ENCODE assay signal across 19 cellular contexts in genomic region chr7:5508698-5509097, GRCh38. TPM values are rescaled to one million over a fixed set of nuclear protein-coding genes. Genes with fewer than 3 reads are reported as not detected.
DNase-seq lines count a peak whose midpoint lies in the region; ATAC-seq and TF ChIP-seq lines count a peak whose summit lies in the region.
"Had no signal": no experiment of that assay in that cellular context is flagged by ENCODE, and none has a peak within 500 bp of the region (broad histone marks: within the 10 kb centered on the region; RNA-seq: fewer than 3 reads in every experiment).

No MANE protein-coding gene starts in this region.

- H3K23ac ChIP-seq in trophoblast cell (ENCODE audit: low read length): no peak overlapping the region

- peak overlapping the region; percentile 39; the same call in 1 of the 2 replicates for H3K27ac ChIP-seq in GM23338 (ENCODE audit: low read depth)
- peak overlapping the region; percentile 94 for H3K27ac ChIP-seq in RWPE2 (ENCODE audit: poor library complexity, severe bottlenecking)
- no peak overlapping the region for H3K27ac ChIP-seq in trophoblast cell (ENCODE audit: low read depth, low read length)
- no peak overlapping the region for H3K27ac ChIP-seq in aorta (ENCODE audit: low read depth in 1 of 2, low read length in 2 of 2)
- no peak overlapping the region for H3K27ac ChIP-seq in Peyer's patch
- H3K27ac ChIP-seq: GM23248 had no signal

- no peak overlapping the region for H3K4me3 ChIP-seq in GM23338
- H3K4me3 ChIP-seq in RWPE2 (ENCODE audit: severe bottlenecking): no peak overlapping the region
- H3K4me3 ChIP-seq in fibroblast of villous mesenchyme (ENCODE audit: low read depth, low read length): no peak overlapping the region
- H3K4me3 ChIP-seq in trophoblast cell (ENCODE audit: low read depth, low read length): no peak overlapping the region
- H3K4me3 ChIP-seq in aorta (ENCODE audit: low read length in 2 of 2): no peak overlapping the region
- H3K4me3 ChIP-seq in Peyer's patch: no peak overlapping the region
- H3K4me3 ChIP-seq: GM23248 had no signal

- H3K4me2 ChIP-seq in GM23338 (no peak overlapping the region), trophoblast cell (ENCODE audit: low read length) (no peak overlapping the region)

- no peaks in the 10 kb centered on the region for H3K9me2 ChIP-seq in GM23338 (ENCODE audit: insufficient read depth)

- no peak overlapping the region for H3K14ac ChIP-seq in trophoblast cell (ENCODE audit: low read length)

- H2AFZ ChIP-seq in GM23338 (no peak overlapping the region), trophoblast cell (ENCODE audit: insufficient read depth, low read length, poor library complexity) (no peak overlapping the region)
- H2AFZ ChIP-seq: GM23248 had no signal

- no peak overlapping the region for H2AK5ac ChIP-seq in trophoblast cell (ENCODE audit: low read length)

- H3K79me2 ChIP-seq in GM23338 (replicated peaks; ENCODE audit: insufficient read depth) (peaks cover 73% of the 10 kb centered on the region), trophoblast cell (ENCODE audit: control insufficient read depth, insufficient read depth, low read length, poor library complexity) (peaks cover 10% of the 10 kb centered on the region)

- intact Hi-C loops in aorta (cut with DNase I): no loop called here

- 0 out of 2 replicates have a peak, but pooled peaks cover 3% of the 10 kb centered on the region for H3F3A ChIP-seq in GM23338 (replicated peaks; ENCODE audit: low read depth)

- H3K9me3 ChIP-seq in RWPE2 (ENCODE audit: severe bottlenecking): no peaks in the 10 kb centered on the region
- peaks cover 5% of the 10 kb centered on the region for H3K9me3 ChIP-seq in trophoblast cell (ENCODE audit: insufficient read depth, low read depth, low read length)
- H3K9me3 ChIP-seq in aorta (ENCODE audit: control insufficient read depth, low read length): no peaks in the 10 kb centered on the region
- no peaks in the 10 kb centered on the region for H3K9me3 ChIP-seq in Peyer's patch

- H2BK5ac ChIP-seq in trophoblast cell (ENCODE audit: low read depth, low read length, poor library complexity): no peak overlapping the region

- ATAC-seq in GM23338 (no peak), RWPE2 (ENCODE audit: low read depth) (no peak), GM21528 (IDR thresholded peaks at IDR 0.05; ENCODE audit: low FRiP score, unreplicated experiment) (no peak), GM21576 (IDR thresholded peaks at IDR 0.05; ENCODE audit: unreplicated experiment) (no peak), aorta (ENCODE audit: low FRiP score) (no peak)

- peaks cover 1% of the 10 kb centered on the region for H4K20me1 ChIP-seq in GM23338 (replicated peaks; ENCODE audit: insufficient read depth)

- no peak overlapping the region for H4K8ac ChIP-seq in trophoblast cell (ENCODE audit: low read depth, low read length)

- no peak for TF ChIP-seq CTCF in GM23338 (conservative IDR thresholded peaks at IDR 0.05; ENCODE audit: low read depth in 2 of 2)
- no peak for TF ChIP-seq CTCF in RWPE2 (IDR thresholded peaks at IDR 0.05; ENCODE audit: poor library complexity, severe bottlenecking)
- TF ChIP-seq CTCF in fibroblast of villous mesenchyme (IDR thresholded peaks at IDR 0.05; ENCODE audit: insufficient read depth, low read depth, low read length): no peak
- no peak for TF ChIP-seq CTCF in Peyer's patch (IDR thresholded peaks at IDR 0.05)

- no peak overlapping the region for H3K9ac ChIP-seq in trophoblast cell (ENCODE audit: low read length)
- H3K9ac ChIP-seq: GM23248 had no signal

- H4K12ac ChIP-seq in trophoblast cell (ENCODE audit: low read depth, low read length): no peak overlapping the region

- DNase-seq in GM23338 (ENCODE audit: low spot score) (no peak), RWPE2 (ENCODE audit: low spot score) (no peak), fibroblast of villous mesenchyme (ENCODE audit: low read depth) (peak; percentile 54), trophoblast cell (no peak), aorta (no peak), Peyer's patch (no peak)
- DNase-seq: DMS53, GM23248, IMR-90, Karpas-422, MM.1S, NCI-H1105, NCI-H1694, NCI-H2107, NCI-H2227 treated with DMSO at 0.1 percent for 48 hours, NCI-H524, SIG-M5 had no signal

- H2BK120ac ChIP-seq in trophoblast cell (ENCODE audit: insufficient read depth, low read length, poor library complexity): no peak overlapping the region

- no peak overlapping the region for H3K18ac ChIP-seq in trophoblast cell (ENCODE audit: low read length)

- peaks cover 8% of the 10 kb centered on the region for H3K4me1 ChIP-seq in GM23338 (ENCODE audit: insufficient read depth)
- H3K4me1 ChIP-seq in RWPE2 (ENCODE audit: insufficient read depth, poor library complexity, severe bottlenecking): peaks cover 19% of the 10 kb centered on the region
- peaks cover 7 to 13% of the 10 kb centered on the region in 2 experiments for H3K4me1 ChIP-seq in trophoblast cell (ENCODE audit: control insufficient read depth in 1 of 2, insufficient read depth in 2 of 2, low read length in 2 of 2)
- no peaks in the 10 kb centered on the region for H3K4me1 ChIP-seq in aorta (ENCODE audit: control insufficient read depth in 1 of 2, insufficient read depth in 2 of 2, low read length in 2 of 2)
- peaks cover 0 to 10% (median 3%) of the 10 kb centered on the region in 4 donors for H3K4me1 ChIP-seq in Peyer's patch

- H3K36me3 ChIP-seq in GM23338 (ENCODE audit: insufficient read depth): 0 out of 2 replicates have a peak, but pooled peaks cover 4% of the 10 kb centered on the region
- H3K36me3 ChIP-seq in RWPE2 (ENCODE audit: low read depth): peaks cover 38% of the 10 kb centered on the region
- H3K36me3 ChIP-seq in trophoblast cell (ENCODE audit: control insufficient read depth in 1 of 2, insufficient read depth in 2 of 2, low read length in 2 of 2): peaks cover 9 to 10% of the 10 kb centered on the region in 2 experiments
- H3K36me3 ChIP-seq in aorta (ENCODE audit: control insufficient read depth in 1 of 2, insufficient read depth in 2 of 2, low read length in 1 of 2): no peaks in the 10 kb centered on the region
- peaks cover 0 to 5% (median 0%) of the 10 kb centered on the region in 3 donors for H3K36me3 ChIP-seq in Peyer's patch

- no peaks in the 10 kb centered on the region for H3K27me3 ChIP-seq in GM23338 (ENCODE audit: insufficient read depth)
- no peaks in the 10 kb centered on the region for H3K27me3 ChIP-seq in RWPE2 (ENCODE audit: insufficient read depth, poor library complexity, severe bottlenecking)
- no peaks in the 10 kb centered on the region for H3K27me3 ChIP-seq in trophoblast cell (ENCODE audit: insufficient read depth, low read length)
- H3K27me3 ChIP-seq in aorta (ENCODE audit: control insufficient read depth in 1 of 2, insufficient read depth in 2 of 2, low read length in 1 of 2): no peaks in the 10 kb centered on the region
- no peaks in the 10 kb centered on the region for H3K27me3 ChIP-seq in Peyer's patch

- H3K36me3 Mint-ChIP-seq in GM23338 (ENCODE audit: low read depth): peaks cover 18% of the 10 kb centered on the region

- WGBS in trophoblast cell (ENCODE audit: extremely low coverage, insufficient coverage, insufficient read length): no CpG with 5 or more reads among the region's 6 CpGs
- WGBS in aorta, 2 donors: 39 to 45% methylated on average over 6 of the region's 6 CpGs

- H2BK12ac ChIP-seq in trophoblast cell (ENCODE audit: low read length): peak overlapping the region; percentile 77

- no peak overlapping the region for H4K91ac ChIP-seq in trophoblast cell (ENCODE audit: low read depth, low read length)

- no peaks in the 10 kb centered on the region; the same call in 2 of the 3 replicates for H3K9me3 Mint-ChIP-seq in GM23338

- no peak overlapping the region for H3K4me3 Mint-ChIP-seq in GM23338

- peaks cover 12% of the 10 kb centered on the region for H3K27me3 Mint-ChIP-seq in GM23338 (ENCODE audit: insufficient read depth, low read depth, poor library complexity)

- H3K4ac ChIP-seq in trophoblast cell (ENCODE audit: low read depth, low read length): peak overlapping the region; percentile 21

- no peak overlapping the region for H3K27ac Mint-ChIP-seq in GM23338

- H3K79me1 ChIP-seq in trophoblast cell (ENCODE audit: low read length): peaks cover 9% of the 10 kb centered on the region

- TF ChIP-seq POLR2A in Peyer's patch (IDR thresholded peaks at IDR 0.05): no peak

- H3K4me1 Mint-ChIP-seq in GM23338: peaks cover 9% of the 10 kb centered on the region

TF ChIP-seq in GM23338, 12 proteins besides CTCF, POLR2A, EP300 and RAD21 (continues in another document):
- no peak for TF ChIP-seq POLR2AphosphoS5 (IDR thresholded peaks at IDR 0.05; ENCODE audit: low read depth)
- TF ChIP-seq EZH2phosphoT487 (IDR thresholded peaks at IDR 0.05; ENCODE audit: unreplicated experiment): no peak
- no peak for TF ChIP-seq CREB1 (CRISPR knock-in tag; IDR thresholded peaks at IDR 0.05; ENCODE audit: low read depth)
- TF ChIP-seq ZNF114 (CRISPR knock-in tag; IDR thresholded peaks at IDR 0.05): no peak
- no peak for TF ChIP-seq ZNF331 (CRISPR knock-in tag; IDR thresholded peaks at IDR 0.05; ENCODE audit: low read depth)
- TF ChIP-seq EZH2 (IDR thresholded peaks at IDR 0.05; ENCODE audit: low read depth, unreplicated experiment): no peak
- TF ChIP-seq NANOG (IDR thresholded peaks at IDR 0.05; ENCODE audit: borderline replicate concordance): no peak
- TF ChIP-seq, protein P1, sequence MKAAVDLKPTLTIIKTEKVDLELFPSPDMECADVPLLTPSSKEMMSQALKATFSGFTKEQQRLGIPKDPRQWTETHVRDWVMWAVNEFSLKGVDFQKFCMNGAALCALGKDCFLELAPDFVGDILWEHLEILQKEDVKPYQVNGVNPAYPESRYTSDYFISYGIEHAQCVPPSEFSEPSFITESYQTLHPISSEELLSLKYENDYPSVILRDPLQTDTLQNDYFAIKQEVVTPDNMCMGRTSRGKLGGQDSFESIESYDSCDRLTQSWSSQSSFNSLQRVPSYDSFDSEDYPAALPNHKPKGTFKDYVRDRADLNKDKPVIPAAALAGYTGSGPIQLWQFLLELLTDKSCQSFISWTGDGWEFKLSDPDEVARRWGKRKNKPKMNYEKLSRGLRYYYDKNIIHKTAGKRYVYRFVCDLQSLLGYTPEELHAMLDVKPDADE (IDR thresholded peaks at IDR 0.05): no peak
- no peak for TF ChIP-seq JUNB (IDR thresholded peaks at IDR 0.05; ENCODE audit: unreplicated experiment)

RNA-seq across cellular contexts. Expression of gene FBXL18, which starts 4.9 kb away (rescaled TPM):
- total RNA-seq in GM23338 (2014; rRNA removed; shearing (Covaris generic)): 18.1 and 21.8 TPM in 2 replicates
- polyA plus RNA-seq in GM23338 (2016; fragmentation: Nextera tagmentation; extraction: Ambion mirVana): 10.5 and 11.6 TPM in 2 replicates
- 10.8 and 13.2 TPM in 2 replicates for total RNA-seq in fibroblast of villous mesenchyme
- polyA plus RNA-seq in trophoblast cell (2013): 10.7 and 11.6 TPM in 2 replicates
- 1 to 10 TPM; 8.4 to 9.1 TPM for total RNA-seq in aorta
- polyA plus RNA-seq in aorta: 1 to 10 TPM in 1 of 2 donors, under 1 TPM in 1; 0.88 to 2.1 TPM
- total RNA-seq in Peyer's patch: 10 to 100 TPM in 3 of 4 donors, 1 to 10 TPM in 1; 9.1 to 15.3 (median 13.1) TPM

RNA-seq across cellular contexts. Expression of gene ACTB, which starts 21.7 kb away (rescaled TPM):
- 6,061 and 6,196 TPM in 2 replicates for total RNA-seq in GM23338 (2014; rRNA removed; shearing (Covaris generic))
- polyA plus RNA-seq in GM23338 (2016; fragmentation: Nextera tagmentation; extraction: Ambion mirVana) (11,484 and 12,398 TPM in 2 replicates), aorta (1,000 to 10,000 TPM; 3,959 to 4,109 TPM)
- total RNA-seq in fibroblast of villous mesenchyme (9,607 and 9,891 TPM in 2 replicates), aorta (over 10,000 TPM in 1 of 2 donors, 1,000 to 10,000 TPM in 1; 5,439 to 10,306 TPM), Peyer's patch (1,000 to 10,000 TPM; 3,308 to 5,502 (median 3,941) TPM)
- polyA plus RNA-seq in trophoblast cell (2013): 11,522 and 11,821 TPM in 2 replicates

Comparison
In these comparisons a context has a peak if more than half of its experiments do, and no peak if none do; other contexts are left out.
1. H3K27ac ChIP-seq: peak in GM23338 (single experiment) and RWPE2 (single experiment); none in trophoblast cell (single experiment), aorta (0 of 2) and Peyer's patch (0 of 4).